Comparison of ENCODE assay signal across 1 cellular context in genomic region chr14:79502751-79503148, GRCh38.
TF ChIP-seq lines count a peak whose summit lies in the region.

No MANE protein-coding gene starts in this region.

TF ChIP-seq in SK-N-SH treated with all-trans-retinoic acid at 6 μM for 48 hours, 23 proteins besides CTCF, POLR2A, EP300 and RAD21 (continued from another document):
- no peak for TF ChIP-seq POU6F1 (CRISPR knock-in tag; IDR thresholded peaks at IDR 0.05; ENCODE audit: borderline replicate concordance, low read depth)
- no peak for TF ChIP-seq ESRRG (CRISPR knock-in tag; IDR thresholded peaks at IDR 0.05)
- TF ChIP-seq ZC3H10 (CRISPR knock-in tag; IDR thresholded peaks at IDR 0.05), result no peak
- no peak for TF ChIP-seq ZFP30 (CRISPR knock-in tag; IDR thresholded peaks at IDR 0.05)
- no peak for TF ChIP-seq TSHZ2 (CRISPR knock-in tag; IDR thresholded peaks at IDR 0.05)
- TF ChIP-seq ISL1 (CRISPR knock-in tag; IDR thresholded peaks at IDR 0.05), result no peak
- no peak for TF ChIP-seq ARNTL (CRISPR knock-in tag; IDR thresholded peaks at IDR 0.05; ENCODE audit: borderline replicate concordance, low read depth)
- no peak for TF ChIP-seq RARB (CRISPR knock-in tag; IDR thresholded peaks at IDR 0.05)
- no peak for TF ChIP-seq OSR1 (CRISPR knock-in tag; IDR thresholded peaks at IDR 0.05)
- TF ChIP-seq ZFP3 (CRISPR knock-in tag; IDR thresholded peaks at IDR 0.05), result no peak
- no peak for TF ChIP-seq PATZ1 (CRISPR knock-in tag; IDR thresholded peaks at IDR 0.05; ENCODE audit: borderline replicate concordance)
- TF ChIP-seq ZNF70 (CRISPR knock-in tag; IDR thresholded peaks at IDR 0.05), result no peak
- TF ChIP-seq TOX (CRISPR knock-in tag; IDR thresholded peaks at IDR 0.05; ENCODE audit: borderline replicate concordance), result no peak
- TF ChIP-seq ZNF565 (CRISPR knock-in tag; conservative IDR thresholded peaks at IDR 0.05; ENCODE audit: low read depth), result no peak
- no peak for TF ChIP-seq BACH2 (CRISPR knock-in tag; IDR thresholded peaks at IDR 0.05; ENCODE audit: borderline replicate concordance)
